ENCODE assay signal across 8 cellular contexts in the genomic region with DNA sequence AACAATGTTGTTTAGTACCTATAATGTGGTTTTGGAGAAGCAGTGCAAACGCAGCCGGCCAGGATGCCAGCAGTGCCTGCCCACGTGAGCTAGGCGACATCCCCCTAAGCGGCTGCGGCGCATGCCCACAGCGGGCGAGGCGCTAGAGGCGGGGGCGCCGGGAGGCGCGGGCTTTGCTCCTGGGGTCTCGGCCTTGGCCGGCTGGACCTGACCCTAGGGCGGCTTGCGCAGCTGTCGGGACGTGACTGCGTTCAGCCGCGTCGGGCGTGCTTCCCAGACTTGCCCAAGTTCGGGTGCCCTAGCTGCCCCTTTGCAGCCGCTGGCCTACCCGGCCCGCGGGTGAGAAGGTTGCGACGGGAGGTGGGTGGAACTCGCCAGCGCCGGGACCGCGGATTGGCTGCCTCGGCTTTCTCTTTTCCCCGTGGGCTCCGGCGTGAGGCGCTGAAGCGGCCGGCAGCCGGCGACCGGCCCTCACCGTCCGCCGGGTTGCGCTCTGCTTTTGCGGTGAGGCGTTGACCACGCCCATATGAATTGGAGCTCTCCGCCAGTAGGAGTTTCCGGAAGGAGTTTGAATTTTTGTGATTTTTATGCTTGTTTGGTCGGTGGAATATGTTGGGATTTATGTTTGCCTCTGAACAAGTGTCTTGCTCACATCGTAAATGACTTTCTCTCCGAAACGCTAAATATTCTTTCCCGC. TPM values are rescaled to one million over a fixed set of nuclear protein-coding genes. Genes with fewer than 3 reads are reported as not detected.
DNase-seq lines count a peak whose midpoint lies in the region; ATAC-seq and TF ChIP-seq lines count a peak whose summit lies in the region.

A gene (plus strand): TSS at position 122 of the 697 bp plus-strand sequence. CDS start 599 bp downstream, outside the sequence.

- DNase-seq in DMS53 (lab: John Stamatoyannopoulos, UW) = peak; percentile 98
- DNase-seq in PC-9 = peak; percentile 78 to 89
- DNase-seq in activated T-cell treated with anti-CD3 and anti-CD28 coated beads, Interleukin-2, amount 50 U/mL, for 1 hour = peak; percentile 86
- DNase-seq in stimulated activated CD8-positive, alpha-beta memory T cell treated with anti-CD3 and anti-CD28 coated beads, Interleukin-7, amount 100 ng/mL, for 24 hours (ENCODE audit: low read depth) = peak; percentile 65

- BruUV-seq in PC-9 (replicated peaks; lab: Mats Ljungman, UMichigan) = TSS peak; percentile 38

- no peaks in the 10 kb centered on the region for H3K9me2 ChIP-seq in PC-9 (ENCODE audit: insufficient read depth)

- peak; percentile 7; the same call in 1 of the 2 replicates for TF ChIP-seq EP300 in Ishikawa (IDR thresholded peaks at IDR 0.05; ENCODE audit: borderline replicate concordance)

- POLR2A ChIA-PET in PC-9 (lab: Charles Lee; ENCODE audit: unreplicated experiment) = interaction anchor here (0.5 to 2.1 kb wide), 5 partner anchors 22 to 1740 kb away, joined by 3 to 11 read pairs (median 4); a partner anchor contains a TSS

- H3K27ac ChIP-seq in PC-9 (peak within 1 kb of the TSS; percentile 72), esophagus (ENCODE audit: low read depth in 2 of 2, low read length in 1 of 2) (peak within 1 kb of the TSS; percentile 88 to 99), muscle layer of colon (ENCODE audit: low read depth, low read length) (peak within 1 kb of the TSS; percentile 86)

- peak; percentile 20; the same call in 1 of the 2 replicates for TF ChIP-seq CTCF in PC-9 (conservative IDR thresholded peaks at IDR 0.05)

- H3K36me3 ChIP-seq in PC-9 (ENCODE audit: low read depth) = no peaks in the 10 kb centered on the region
- no peaks in the 10 kb centered on the region for H3K36me3 ChIP-seq in esophagus (ENCODE audit: control insufficient read depth in 2 of 2, insufficient read depth in 2 of 2, low read length in 1 of 2)
- no peaks in the 10 kb centered on the region for H3K36me3 ChIP-seq in muscle layer of colon (ENCODE audit: insufficient read depth, low read length)

- H4K20me1 ChIP-seq in PC-9 (ENCODE audit: insufficient read depth) = no peaks in the 10 kb centered on the region

- H3K4me1 ChIP-seq in PC-9 (replicated peaks; ENCODE audit: insufficient read depth) (peaks cover 13% of the 10 kb centered on the region), esophagus (ENCODE audit: control insufficient read depth in 2 of 2, insufficient read depth in 2 of 2, low read length in 1 of 2) (no peaks in the 10 kb centered on the region), muscle layer of colon (ENCODE audit: insufficient read depth, low read length) (peaks cover 22% of the 10 kb centered on the region)

- WGBS in esophagus, 2 donors = 0% methylated on average over 58 to 62 of the region's 62 CpGs

- peak; percentile 82 for ATAC-seq in GM21576 (IDR thresholded peaks at IDR 0.05; ENCODE audit: unreplicated experiment)

- peaks cover 5% of the 10 kb centered on the region for H3F3A ChIP-seq in PC-9 (ENCODE audit: insufficient read depth, low read depth)

- H3K4me3 ChIP-seq in PC-9 = peak within 1 kb of the TSS; percentile 96
- peak within 1 kb of the TSS; percentile 65 to 88 for H3K4me3 ChIP-seq in esophagus (ENCODE audit: low read depth in 1 of 2, low read length in 2 of 2)
- H3K4me3 ChIP-seq in muscle layer of colon (ENCODE audit: low read depth in 1 of 2, low read length in 2 of 2) = peak within 1 kb of the TSS; percentile 75 to 94

- H3K27me3 ChIP-seq in PC-9 (ENCODE audit: insufficient read depth, low read depth) = no peaks in the 10 kb centered on the region
- H3K27me3 ChIP-seq in esophagus (ENCODE audit: control insufficient read depth in 1 of 2, insufficient read depth in 2 of 2, low read length in 2 of 2) = no peaks in the 10 kb centered on the region
- no peaks in the 10 kb centered on the region for H3K27me3 ChIP-seq in muscle layer of colon (ENCODE audit: control insufficient read depth in 1 of 2, insufficient read depth in 2 of 2, low read length in 2 of 2)

- no peaks in the 10 kb centered on the region for H3K9me3 ChIP-seq in PC-9 (ENCODE audit: insufficient read depth, low read depth)
- no peaks in the 10 kb centered on the region for H3K9me3 ChIP-seq in esophagus (ENCODE audit: control insufficient read depth in 2 of 2, insufficient read depth in 1 of 2, low read depth in 1 of 2, low read length in 1 of 2)
- H3K9me3 ChIP-seq in muscle layer of colon (ENCODE audit: low read length) = no peaks in the 10 kb centered on the region

- H3K4me2 ChIP-seq in PC-9 = peak within 1 kb of the TSS; percentile 91

- peak; percentile 44; the same call in 1 of the 2 replicates for TF ChIP-seq RAD21 in Ishikawa (IDR thresholded peaks at IDR 0.05; ENCODE audit: low read depth)

- H2AFZ ChIP-seq in PC-9 = peak within 1 kb of the TSS; percentile 93

- peaks cover 17% of the 10 kb centered on the region for H3K79me2 ChIP-seq in PC-9 (ENCODE audit: low read depth)

- intact Hi-C loops in PC-9 (cut with micrococcal nuclease; ENCODE audit: unreplicated experiment) = loop anchor here (1.0 to 2.0 kb wide), 3 partner anchors 19 to 69 kb away; a partner anchor contains a TSS

- CTCF ChIA-PET in PC-9 (lab: Charles Lee) = interaction anchor here (0.5 to 2.8 kb wide), 3 partner anchors 61 to 192 kb away, joined by 7 to 17 read pairs (median 8); no protein-coding TSS in a partner anchor

- H3K9ac ChIP-seq in muscle layer of colon (ENCODE audit: low read length) = peak within 1 kb of the TSS; percentile 78

TF ChIP-seq in Ishikawa, 13 proteins besides CTCF, POLR2A, EP300 and RAD21:
- TF ChIP-seq TCF12 (IDR thresholded peaks at IDR 0.05; ENCODE audit: low read depth) (no peak), TEAD4 (IDR thresholded peaks at IDR 0.05) (peak; percentile 46), ZBTB7A (IDR thresholded peaks at IDR 0.05; ENCODE audit: low read depth) (peak; percentile 80), CREB1 (IDR thresholded peaks at IDR 0.05; ENCODE audit: low read depth) (0 out of 2 replicates have a peak, but pooled peaks have one; percentile 35), TAF1 (IDR thresholded peaks at IDR 0.05; ENCODE audit: low read depth) (peak; percentile 82), CEBPB (IDR thresholded peaks at IDR 0.05) (no peak; the same call in 1 of the 2 replicates), YY1 (IDR thresholded peaks at IDR 0.05; ENCODE audit: low read depth) (peak; percentile 37; the same call in 1 of the 2 replicates), FOXM1 (IDR thresholded peaks at IDR 0.05; ENCODE audit: borderline replicate concordance, low read depth) (peak; percentile 58; the same call in 1 of the 2 replicates), NFIC (IDR thresholded peaks at IDR 0.05) (no peak; the same call in 1 of the 2 replicates), EGR1 (IDR thresholded peaks at IDR 0.05) (peak; percentile 57)
- TF ChIP-seq, protein P1, sequence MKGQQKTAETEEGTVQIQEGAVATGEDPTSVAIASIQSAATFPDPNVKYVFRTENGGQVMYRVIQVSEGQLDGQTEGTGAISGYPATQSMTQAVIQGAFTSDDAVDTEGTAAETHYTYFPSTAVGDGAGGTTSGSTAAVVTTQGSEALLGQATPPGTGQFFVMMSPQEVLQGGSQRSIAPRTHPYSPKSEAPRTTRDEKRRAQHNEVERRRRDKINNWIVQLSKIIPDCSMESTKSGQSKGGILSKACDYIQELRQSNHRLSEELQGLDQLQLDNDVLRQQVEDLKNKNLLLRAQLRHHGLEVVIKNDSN (IDR thresholded peaks at IDR 0.05) = peak; percentile 95
- TF ChIP-seq, protein P2, sequence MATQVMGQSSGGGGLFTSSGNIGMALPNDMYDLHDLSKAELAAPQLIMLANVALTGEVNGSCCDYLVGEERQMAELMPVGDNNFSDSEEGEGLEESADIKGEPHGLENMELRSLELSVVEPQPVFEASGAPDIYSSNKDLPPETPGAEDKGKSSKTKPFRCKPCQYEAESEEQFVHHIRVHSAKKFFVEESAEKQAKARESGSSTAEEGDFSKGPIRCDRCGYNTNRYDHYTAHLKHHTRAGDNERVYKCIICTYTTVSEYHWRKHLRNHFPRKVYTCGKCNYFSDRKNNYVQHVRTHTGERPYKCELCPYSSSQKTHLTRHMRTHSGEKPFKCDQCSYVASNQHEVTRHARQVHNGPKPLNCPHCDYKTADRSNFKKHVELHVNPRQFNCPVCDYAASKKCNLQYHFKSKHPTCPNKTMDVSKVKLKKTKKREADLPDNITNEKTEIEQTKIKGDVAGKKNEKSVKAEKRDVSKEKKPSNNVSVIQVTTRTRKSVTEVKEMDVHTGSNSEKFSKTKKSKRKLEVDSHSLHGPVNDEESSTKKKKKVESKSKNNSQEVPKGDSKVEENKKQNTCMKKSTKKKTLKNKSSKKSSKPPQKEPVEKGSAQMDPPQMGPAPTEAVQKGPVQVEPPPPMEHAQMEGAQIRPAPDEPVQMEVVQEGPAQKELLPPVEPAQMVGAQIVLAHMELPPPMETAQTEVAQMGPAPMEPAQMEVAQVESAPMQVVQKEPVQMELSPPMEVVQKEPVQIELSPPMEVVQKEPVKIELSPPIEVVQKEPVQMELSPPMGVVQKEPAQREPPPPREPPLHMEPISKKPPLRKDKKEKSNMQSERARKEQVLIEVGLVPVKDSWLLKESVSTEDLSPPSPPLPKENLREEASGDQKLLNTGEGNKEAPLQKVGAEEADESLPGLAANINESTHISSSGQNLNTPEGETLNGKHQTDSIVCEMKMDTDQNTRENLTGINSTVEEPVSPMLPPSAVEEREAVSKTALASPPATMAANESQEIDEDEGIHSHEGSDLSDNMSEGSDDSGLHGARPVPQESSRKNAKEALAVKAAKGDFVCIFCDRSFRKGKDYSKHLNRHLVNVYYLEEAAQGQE (IDR thresholded peaks at IDR 0.05; ENCODE audit: low read depth) = no peak
- TF ChIP-seq, protein P3, sequence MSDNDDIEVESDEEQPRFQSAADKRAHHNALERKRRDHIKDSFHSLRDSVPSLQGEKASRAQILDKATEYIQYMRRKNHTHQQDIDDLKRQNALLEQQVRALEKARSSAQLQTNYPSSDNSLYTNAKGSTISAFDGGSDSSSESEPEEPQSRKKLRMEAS (IDR thresholded peaks at IDR 0.05) = peak; percentile 99

RNA-seq across cellular contexts. Expression of the gene that starts here (rescaled TPM):
- total RNA-seq in PC-9 (2021) = 17.3 and 39.5 TPM in 2 replicates
- polyA plus RNA-seq in esophagus = 10 to 100 TPM; 15.5 to 32.1 TPM

Comparison
In these comparisons a context has a peak if more than half of its experiments do, and no peak if none do; other contexts are left out.
1. Peak in every context shown above with its lines: DNase-seq, ATAC-seq, H3K4me3 ChIP-seq and H3K27ac ChIP-seq.